In genomic region chr6:85703359-85703758, GRCh38 we compare ENCODE assay signal across 25 cellular contexts.
"Had no signal": no experiment of that assay in that cellular context is flagged by ENCODE, and none has a peak within 500 bp of the region (broad histone marks: within the 10 kb centered on the region; RNA-seq: fewer than 3 reads in every experiment).

No MANE protein-coding gene starts in this region.

- H3K4me3 ChIP-seq: coronary artery, esophagus squamous epithelium, prostate gland, right atrium auricular region, smooth muscle cell, suprapubic skin, transverse colon, upper lobe of right lung, vagina had no signal

- ATAC-seq: left lobe of liver; naive thymus-derived CD8-positive, alpha-beta T cell; sciatic nerve; stimulated activated naive CD8-positive, alpha-beta T cell treated with anti-CD3 and anti-CD28 coated beads, Interleukin-15, amount 100 ng/mL, for 72 hours; upper lobe of right lung had no signal

- DNase-seq: dermis blood vessel endothelial cell; effector memory CD4-positive, alpha-beta T cell; erythroblast; esophagus squamous epithelium; kidney; mesenchymal stem cell; naive thymus-derived CD8-positive, alpha-beta T cell; nephron progenitor cell; nucleus accumbens; stimulated activated CD4-positive, alpha-beta T cell treated with anti-CD3 and anti-CD28 coated beads, Interleukin-12 subunit alpha, Interleukin-12 subunit beta, amount 100 ng/mL, for 4 hours; stimulated activated CD4-positive, alpha-beta T cell treated with anti-CD3 and anti-CD28 coated beads, Interleukin-1b, Interleukin-23, amount 100 ng/mL, for 48 hours; stimulated activated CD4-positive, alpha-beta T cell treated with anti-CD3 and anti-CD28 coated beads, Interleukin-4, amount 100 ng/mL, for 1 hour; stimulated activated CD8-positive, alpha-beta memory T cell treated with anti-CD3 and anti-CD28 coated beads, Interleukin-4, amount 100 ng/mL, for 48 hours; stimulated activated naive CD4-positive, alpha-beta T cell; stimulated activated naive CD8-positive, alpha-beta T cell treated with anti-CD3 and anti-CD28 coated beads, Interleukin-15, amount 100 ng/mL, for 72 hours; transverse colon; upper lobe of right lung had no signal
